Comparison of ENCODE assay signal across 1 cellular context in the genomic region with DNA sequence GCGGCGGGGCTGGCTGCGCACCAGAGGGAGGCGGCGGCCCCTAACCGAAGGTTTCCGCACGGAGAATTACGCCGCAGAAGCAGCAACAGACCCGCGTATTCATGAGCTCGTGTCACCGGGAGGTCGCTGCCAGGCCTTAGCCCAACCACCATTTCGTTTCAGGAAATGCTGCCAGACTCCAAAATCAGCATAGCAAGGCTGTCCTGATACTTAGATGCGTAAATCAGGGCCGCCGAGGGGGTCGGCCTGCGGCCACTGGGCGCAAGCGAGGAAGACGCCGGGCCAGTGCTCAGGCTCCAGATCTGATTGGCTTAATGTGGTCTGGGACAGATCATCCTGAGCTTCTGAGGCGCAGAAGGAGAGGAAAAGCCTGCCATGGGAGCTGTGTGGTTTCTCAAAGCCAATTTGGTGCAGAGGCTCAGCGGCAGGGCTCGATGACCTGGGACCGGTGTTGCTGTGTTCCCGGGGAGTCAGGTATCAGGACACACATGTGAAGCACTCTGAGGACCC.
TF ChIP-seq lines count a peak whose summit lies in the region.

No MANE protein-coding gene starts in this region.

TF ChIP-seq in H1, 55 proteins besides CTCF, POLR2A, EP300 and RAD21 (continued from another document):
- TF ChIP-seq ATF3 (IDR thresholded peaks at IDR 0.05; ENCODE audit: insufficient read depth, low read depth, low read length) (no peak), EZH2 (IDR thresholded peaks at IDR 0.05; ENCODE audit: low read depth, low read length, severe bottlenecking) (no peak), RXRA (IDR thresholded peaks at IDR 0.05; ENCODE audit: insufficient read depth, low read depth, low read length) (no peak), TEAD4 (IDR thresholded peaks at IDR 0.05; ENCODE audit: low read depth, low read length) (no peak), KDM5A (IDR thresholded peaks at IDR 0.05; ENCODE audit: low read length) (no peak), ASH2L (IDR thresholded peaks at IDR 0.05; ENCODE audit: low read length) (no peak), KDM1A (IDR thresholded peaks at IDR 0.05; ENCODE audit: borderline replicate concordance, low read length) (no peak), SRF (IDR thresholded peaks at IDR 0.05; ENCODE audit: low read depth, low read length) (no peak), FOSL1 (IDR thresholded peaks at IDR 0.05; ENCODE audit: insufficient read depth, low read depth, low read length) (no peak), RNF2 (IDR thresholded peaks at IDR 0.05; ENCODE audit: borderline replicate concordance, low read depth, low read length, missing control alignments, poor library complexity, severe bottlenecking) (no peak), RBBP5 (IDR thresholded peaks at IDR 0.05; ENCODE audit: borderline replicate concordance, low read depth, low read length) (no peak)
- TF ChIP-seq, protein P1, sequence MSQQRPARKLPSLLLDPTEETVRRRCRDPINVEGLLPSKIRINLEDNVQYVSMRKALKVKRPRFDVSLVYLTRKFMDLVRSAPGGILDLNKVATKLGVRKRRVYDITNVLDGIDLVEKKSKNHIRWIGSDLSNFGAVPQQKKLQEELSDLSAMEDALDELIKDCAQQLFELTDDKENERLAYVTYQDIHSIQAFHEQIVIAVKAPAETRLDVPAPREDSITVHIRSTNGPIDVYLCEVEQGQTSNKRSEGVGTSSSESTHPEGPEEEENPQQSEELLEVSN (IDR thresholded peaks at IDR 0.05) = no peak
